In genomic region chr13:74166286-74166685, GRCh38 we compare ENCODE assay signal across 34 cellular contexts.
"Had no signal": no experiment of that assay in that cellular context is flagged by ENCODE, and none has a peak within 500 bp of the region (broad histone marks: within the 10 kb centered on the region; RNA-seq: fewer than 3 reads in every experiment).

No MANE protein-coding gene starts in this region.

- H3K36me3 ChIP-seq: adrenal gland, brain microvascular endothelial cell, Peyer's patch, SJSA1 had no signal

- H3K27ac ChIP-seq: adrenal gland, brain microvascular endothelial cell, Peyer's patch, SJSA1 had no signal

- H3K27me3 ChIP-seq: adrenal gland, brain microvascular endothelial cell, Peyer's patch, SJSA1 had no signal

- DNase-seq: activated B cell treated with CpG ODN at 0.5 μM for 24 hours; activated CD4-positive, alpha-beta memory T cell treated with anti-CD3 and anti-CD28 coated beads for 36 hours; activated CD4-positive, alpha-beta T cell treated with anti-CD3 and anti-CD28 coated beads for 4 hours; activated CD4-positive, alpha-beta T cell treated with anti-CD3 and anti-CD28 coated beads, Interleukin-2, amount 50 U/mL, for 1 hour; activated CD4-positive, CD25-positive, alpha-beta regulatory T cell treated with anti-CD3 and anti-CD28 coated beads, Interleukin-2, amount 50 U/mL, for 72 hours; activated CD8-positive, alpha-beta memory T cell treated with anti-CD3 and anti-CD28 coated beads, Interleukin-2, amount 50 U/mL, for 4 hours; activated gamma-delta T cell treated with Interleukin-2 at 50 U/mL for 16 hours; activated naive CD4-positive, alpha-beta T cell treated with anti-CD3 and anti-CD28 coated beads for 36 hours; activated T-cell treated with anti-CD3 and anti-CD28 coated beads for 4 hours; activated T-cell treated with anti-CD3 and anti-CD28 coated beads, Interleukin-2, amount 50 U/mL, for 4 hours; adrenal gland; anterior cingulate cortex; brain microvascular endothelial cell; central memory CD4-positive, alpha-beta T cell; Karpas-422; KBM-7; NCI-H1048; NCI-H1105 treated with DMSO at 0.1 percent for 48 hours; NCI-H1436; NCI-H1694; NCI-H1930; NCI-H2081 treated with DMSO at 0.1 percent for 48 hours; NCI-H510A; NCI-H526; NCI-H774; PC-3; Peyer's patch; RPMI8226; SHP77 treated with DMSO at 0.1 percent for 48 hours; SW 1271; T-helper 1 cell; T-helper 2 cell; T-helper 9 cell had no signal

- H3K4me1 ChIP-seq: adrenal gland, SJSA1 had no signal

- H3K4me3 ChIP-seq: adrenal gland, Peyer's patch, SJSA1 had no signal

- H3K9me3 ChIP-seq: adrenal gland, Peyer's patch, SJSA1 had no signal
